Comparison of ENCODE assay signal across 10 cellular contexts in the genomic region with DNA sequence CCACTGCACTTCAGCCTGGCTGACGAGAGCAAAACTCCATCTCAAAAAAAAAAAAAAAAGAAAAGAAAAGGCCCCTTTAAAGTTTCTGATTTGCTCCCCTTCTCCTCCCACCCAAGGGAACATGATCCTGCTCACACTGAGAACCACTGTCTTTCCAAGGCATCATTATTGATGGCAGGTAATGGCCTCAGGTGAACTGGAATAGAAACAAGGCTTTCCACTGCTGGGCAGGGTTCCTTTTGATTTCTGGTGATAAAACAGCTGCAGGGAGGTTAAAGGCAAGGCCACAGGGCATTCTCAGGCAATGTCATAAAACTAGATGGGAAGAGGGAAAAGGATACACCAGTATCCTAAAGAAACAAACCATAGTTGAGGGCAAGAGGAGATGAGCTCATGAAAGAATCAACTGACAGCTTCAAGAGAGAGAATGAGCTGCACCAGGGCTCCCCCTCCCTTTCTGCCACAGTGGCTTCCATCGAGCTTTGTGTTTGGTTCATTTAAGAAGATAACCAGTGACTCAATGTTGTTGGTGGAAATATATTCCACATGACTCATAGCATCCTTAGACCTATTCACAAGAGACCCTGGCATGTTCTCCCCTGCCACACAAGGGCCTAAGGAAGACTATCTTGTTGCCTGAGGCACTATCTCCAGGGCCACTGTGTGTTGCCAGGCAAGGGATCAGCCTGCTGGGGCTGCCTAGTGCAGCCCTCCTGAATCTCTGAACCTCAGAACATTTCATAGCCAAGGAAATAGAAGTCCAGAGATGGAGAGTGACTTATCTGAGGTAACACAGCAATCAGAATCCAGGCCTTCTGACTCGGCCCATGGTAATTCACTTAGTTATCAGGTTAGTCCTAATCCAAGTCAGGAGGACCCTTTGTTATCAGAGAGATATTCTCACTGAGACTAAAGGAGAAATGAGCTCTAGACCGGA.
A peak's percentile ranks its signal among the peaks of the same experiment; 100 is the strongest.
DNase-seq lines count a peak whose midpoint lies in the region; ATAC-seq and TF ChIP-seq lines count a peak whose summit lies in the region.
"Had no signal": no experiment of that assay in that cellular context is flagged by ENCODE, and none has a peak within 500 bp of the region (broad histone marks: within the 10 kb centered on the region; RNA-seq: fewer than 3 reads in every experiment).

No MANE protein-coding gene starts in this region.

- ATAC-seq in foreskin keratinocyte (peak; percentile 96), GM19324 (IDR thresholded peaks at IDR 0.05; ENCODE audit: low FRiP score, unreplicated experiment) (no peak), GM21515 (IDR thresholded peaks at IDR 0.05; ENCODE audit: unreplicated experiment) (no peak), GM21381 (IDR thresholded peaks at IDR 0.05; ENCODE audit: unreplicated experiment) (no peak)

- peaks cover 16% of the 10 kb centered on the region for H3K4me1 ChIP-seq in foreskin keratinocyte

- CTCF ChIA-PET in RWPE1 (lab: Yijun Ruan, JAX): interaction anchor here (0.7 to 0.8 kb wide), 3 partner anchors 9 to 624 kb away, joined by 3 to 4 read pairs (median 3); a partner anchor contains a TSS

- H3K4me3 ChIP-seq in retinal pigment epithelial cell (ENCODE audit: low read length): no peak overlapping the region

- peak overlapping the region; percentile 40; the same call in 1 of the 2 replicates for H3K27ac ChIP-seq in RWPE1
- H3K27ac ChIP-seq in foreskin keratinocyte: no peak overlapping the region

- DNase-seq in GM04503 (ENCODE audit: low read depth) (peak; percentile 93), RWPE1 (ENCODE audit: low spot score) (peak; percentile 93), foreskin keratinocyte (peak; percentile 96 to 98), retinal pigment epithelial cell (ENCODE audit: low read depth) (peak; percentile 94)
- DNase-seq in stimulated activated CD4-positive, alpha-beta T cell treated with anti-CD3 and anti-CD28 coated beads, Interleukin-4, amount 100 ng/mL, for 24 hours: no peak
- DNase-seq: activated CD4-positive, alpha-beta T cell treated with anti-CD3 and anti-CD28 coated beads, Interleukin-2, amount 10 ng/mL, durations not matched to agents 7 days and 5 days; NCI-H1417 had no signal

- POLR2A ChIA-PET in RWPE1 (lab: Yijun Ruan, JAX; ENCODE audit: low non-redundant PET): no interaction called here

- TF ChIP-seq CTCF in RWPE1 (conservative IDR thresholded peaks at IDR 0.05; ENCODE audit: low read depth): no peak
- TF ChIP-seq CTCF in foreskin keratinocyte (conservative IDR thresholded peaks at IDR 0.05): peak; percentile 36
- no peak for TF ChIP-seq CTCF in retinal pigment epithelial cell (conservative IDR thresholded peaks at IDR 0.05; ENCODE audit: low read depth, low read length)

- H3K27me3 ChIP-seq in foreskin keratinocyte: no peaks in the 10 kb centered on the region
